ENCODE assay signal across 1 cellular context in genomic region chr18:49047540-49047939, GRCh38.
TF ChIP-seq lines count a peak whose summit lies in the region.

No MANE protein-coding gene starts in this region.

TF ChIP-seq in WTC11, 78 proteins besides CTCF, POLR2A, EP300 and RAD21 (continued from another document):
- TF ChIP-seq ZNF416 (CRISPR knock-in tag; IDR thresholded peaks at IDR 0.05) = no peak
- TF ChIP-seq E2F5 (CRISPR knock-in tag; IDR thresholded peaks at IDR 0.05) = no peak
- no peak for TF ChIP-seq ZNF532 (CRISPR knock-in tag; IDR thresholded peaks at IDR 0.05; ENCODE audit: borderline replicate concordance)
- TF ChIP-seq ZNF317 (CRISPR knock-in tag; IDR thresholded peaks at IDR 0.05; ENCODE audit: borderline replicate concordance, low read depth) = no peak
- TF ChIP-seq ZNF423 (CRISPR knock-in tag; IDR thresholded peaks at IDR 0.05) = no peak
- no peak for TF ChIP-seq NR2C2 (CRISPR knock-in tag; IDR thresholded peaks at IDR 0.05)
